21 cellular contexts compared by ENCODE assay signal in the genomic region with DNA sequence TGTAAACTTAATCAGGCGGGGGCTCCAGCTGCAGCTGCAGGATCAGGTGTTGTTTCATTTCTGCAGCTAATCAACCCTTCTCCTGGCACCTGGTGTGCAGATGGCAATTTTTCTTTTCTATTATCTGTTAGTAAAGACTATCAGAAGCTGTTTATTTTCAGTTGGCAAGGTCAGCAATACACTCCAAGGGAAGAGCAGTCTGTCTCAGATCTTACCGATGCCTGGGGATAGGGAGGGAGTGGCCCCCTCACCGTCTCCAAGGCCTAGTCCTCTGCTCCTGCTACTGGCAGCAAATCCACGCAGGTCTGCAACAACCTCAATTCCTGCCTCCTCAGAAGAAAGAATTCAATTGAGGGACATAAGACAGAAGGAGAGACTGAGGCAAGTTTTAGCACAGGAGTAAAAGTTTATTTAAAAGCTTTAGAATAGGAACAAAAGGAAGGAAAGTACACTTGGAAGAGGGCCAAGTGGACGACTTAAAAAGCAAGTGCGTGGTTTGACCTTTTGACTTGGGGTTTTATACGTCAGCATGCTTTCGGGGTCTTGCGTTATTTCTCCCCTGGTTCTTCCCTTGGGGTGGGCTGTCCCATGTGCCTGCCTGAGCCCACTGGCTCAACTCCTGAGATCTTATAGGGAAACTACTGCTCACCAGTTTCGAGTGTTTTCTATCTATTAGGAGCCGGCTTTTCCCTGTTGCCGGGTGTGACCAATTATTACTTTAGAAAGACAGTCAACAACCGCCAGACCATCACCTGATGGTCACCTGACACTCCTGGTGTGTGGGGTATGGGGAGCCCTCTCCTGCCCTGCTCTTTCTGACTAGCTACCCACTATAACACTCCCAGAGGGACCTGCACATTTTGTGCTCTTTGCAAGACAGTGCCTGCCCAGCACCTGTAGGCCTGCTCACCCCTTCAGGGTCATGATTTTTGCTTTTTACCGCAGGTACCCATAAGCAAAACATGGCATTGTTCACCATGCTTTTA. TPM values are rescaled to one million over a fixed set of nuclear protein-coding genes. Genes with fewer than 3 reads are reported as not detected.
DNase-seq lines count a peak whose midpoint lies in the region; ATAC-seq, FAIRE-seq and TF ChIP-seq lines count a peak whose summit lies in the region.
"Had no signal": no experiment of that assay in that cellular context is flagged by ENCODE, and none has a peak within 500 bp of the region (broad histone marks: within the 10 kb centered on the region; RNA-seq: fewer than 3 reads in every experiment).

No MANE protein-coding gene starts in this region.

- H3K56ac ChIP-seq in H1 (replicated peaks; ENCODE audit: insufficient read length, low read depth, low read length): no peak overlapping the region

- H4K8ac ChIP-seq in H1 (ENCODE audit: extremely low read depth, insufficient read depth, low read length): no peak overlapping the region

- H3K79me1 ChIP-seq in H1 (ENCODE audit: low read depth, low read length): no peaks in the 10 kb centered on the region

- no peak overlapping the region for H3K14ac ChIP-seq in H1 (ENCODE audit: insufficient read length)

- CTCF ChIA-PET in H1 (lab: Charles Lee; ENCODE audit: partially characterized antibody): interaction anchor here (0.8 to 2.1 kb wide), 7 partner anchors 8 to 201 kb away, joined by 3 to 5 read pairs (median 4); no protein-coding TSS in a partner anchor

- no peak for TF ChIP-seq RAD21 in H1 (IDR thresholded peaks at IDR 0.05 in 1 of 2, conservative IDR thresholded peaks at IDR 0.05 in 1 of 2; ENCODE audit: low read depth in 2 of 2, low read length in 2 of 2)

- H3K4me3 ChIP-seq in H1 (ENCODE audit: extremely low read depth in 1 of 4, insufficient read depth in 2 of 4, low read depth in 3 of 4, low read length in 4 of 4): no peak overlapping the region
- H3K4me3 ChIP-seq: esophagus squamous epithelium, HAP-1, left lung, right atrium auricular region had no signal

- H3K79me2 ChIP-seq in H1 (ENCODE audit: control insufficient read depth in 1 of 2, insufficient read depth in 2 of 2, low read length in 2 of 2): no peaks in the 10 kb centered on the region

- H2AFZ ChIP-seq in H1 (ENCODE audit: low read length): 0 out of 2 replicates have a peak overlapping the region, but pooled peaks have one; percentile 16

- peak; percentile 66 for DNase-seq in COLO668 (lab: John Stamatoyannopoulos, UW; ENCODE audit: unreplicated experiment)
- DNase-seq in NAMALWA (ENCODE audit: low spot score): peak; percentile 10
- DNase-seq in NCI-H524 treated with DMSO at 0.1 percent for 48 hours (lab: John Stamatoyannopoulos, UW): peak; percentile 79
- no peak for DNase-seq in H1 (ENCODE audit: low read depth in 1 of 2, low spot score in 2 of 2)
- no peak for DNase-seq in GM10266 (ENCODE audit: extremely low spot score)
- DNase-seq in head of caudate nucleus: no peak
- no peak for DNase-seq in SK-N-DZ (ENCODE audit: low spot score)
- DNase-seq: activated CD4-positive, alpha-beta T cell treated with anti-CD3 and anti-CD28 coated beads for 4 hours; anterior cingulate cortex; cortex of kidney; esophagus squamous epithelium; hippocampal formation; left lung; natural killer cell; stimulated activated CD4-positive, alpha-beta T cell treated with anti-CD3 and anti-CD28 coated beads, Interleukin-4, amount 100 ng/mL, for 24 hours; stimulated activated naive CD4-positive, alpha-beta T cell; T-helper 17 cell had no signal

- H2BK20ac ChIP-seq in H1 (ENCODE audit: low read length): no peak overlapping the region

- no peak overlapping the region for H3K18ac ChIP-seq in H1 (ENCODE audit: extremely low read depth, low read length)

- intact Hi-C loops in head of caudate nucleus (cut with DNase I): no loop called here

- no peak for ATAC-seq in HG03342 (IDR thresholded peaks at IDR 0.05; ENCODE audit: unreplicated experiment)
- ATAC-seq: left lung, natural killer cell, Panc1, T-helper 17 cell had no signal

- no peak overlapping the region for H4K5ac ChIP-seq in H1 (ENCODE audit: insufficient read length, low read depth, low read length)

- H3K9ac ChIP-seq in H1 (replicated peaks in 1 of 4; ENCODE audit: extremely low read depth in 1 of 4, low read depth in 3 of 4, low read length in 3 of 4): no peak overlapping the region

- H4K91ac ChIP-seq in H1 (replicated peaks; ENCODE audit: insufficient read length, low read length): no peak overlapping the region

- H2BK120ac ChIP-seq in H1 (replicated peaks; ENCODE audit: low read depth, low read length): no peak overlapping the region

- H3K4me1 ChIP-seq in H1 (replicated peaks in 1 of 4; ENCODE audit: control insufficient read depth in 3 of 4, insufficient read depth in 4 of 4, low read length in 3 of 4): peaks cover 0 to 6% (median 5%) of the 10 kb centered on the region in 4 experiments; a peak in 4 of 7 replicates
- H3K4me1 ChIP-seq: HAP-1 had no signal

- H4K20me1 ChIP-seq in H1 (replicated peaks in 1 of 2; ENCODE audit: control insufficient read depth in 1 of 2, insufficient read depth in 2 of 2, low read length in 2 of 2): no peaks in the 10 kb centered on the region

- H2AK5ac ChIP-seq in H1 (ENCODE audit: low read depth, low read length): no peak overlapping the region

- H2BK5ac ChIP-seq in H1 (ENCODE audit: low read depth, low read length): no peak overlapping the region

- no peak overlapping the region for H2BK12ac ChIP-seq in H1 (ENCODE audit: low read depth, low read length)

- no peak for TF ChIP-seq CTCF in H1 (IDR thresholded peaks at IDR 0.05; ENCODE audit: control extremely low read depth in 1 of 3, insufficient read depth in 1 of 3, low read depth in 1 of 3, low read length in 3 of 3)
- TF ChIP-seq CTCF in GM10266 (IDR thresholded peaks at IDR 0.05; ENCODE audit: control insufficient read depth, insufficient read depth, low read depth, missing control alignments): no peak

- WGBS in H1 (ENCODE audit: extremely low coverage in 1 of 2, insufficient coverage in 1 of 2, insufficient read length in 1 of 2, insufficient replicate concordance in 2 of 2, low coverage in 1 of 2, low lambda C conversion rate in 2 of 2, missing lambda C conversion rate in 1 of 2), 2 experiments: 86% methylated on average over 14 of the region's 14 CpGs; no CpG with 5 or more reads in 1 of the 2 experiments

- no peak overlapping the region for H3K4me2 ChIP-seq in H1 (ENCODE audit: insufficient read depth in 1 of 2, low read depth in 2 of 2, low read length in 2 of 2)

- TF ChIP-seq POLR2A in H1 (IDR thresholded peaks at IDR 0.05; ENCODE audit: control extremely low read depth in 1 of 2, low read depth in 2 of 2, low read length in 2 of 2): no peak

- no peak for FAIRE-seq in H1 (lab: Jason Lieb, UNC)

- POLR2A ChIA-PET in H1 (lab: Charles Lee; ENCODE audit: partially characterized antibody): no interaction called here

- H3K4ac ChIP-seq in H1 (replicated peaks; ENCODE audit: insufficient read length, low read depth, low read length): no peak overlapping the region

- H2BK15ac ChIP-seq in H1 (ENCODE audit: low read length): no peak overlapping the region

- H3K9me3 ChIP-seq in H1 (ENCODE audit: insufficient read depth in 2 of 2, low read depth in 1 of 2, low read length in 1 of 2): no peaks in the 10 kb centered on the region
- H3K9me3 ChIP-seq: esophagus squamous epithelium, HAP-1, left lung, right atrium auricular region had no signal

- TF ChIP-seq EP300 in H1 (IDR thresholded peaks at IDR 0.05; ENCODE audit: borderline replicate concordance in 1 of 2, low read depth in 2 of 2, low read length in 2 of 2): no peak

- H3K23me2 ChIP-seq in H1 (ENCODE audit: low read depth, low read length): no peaks in the 10 kb centered on the region

- H3K23ac ChIP-seq in H1 (ENCODE audit: insufficient read length): no peak overlapping the region

- no peak overlapping the region for H3K27ac ChIP-seq in H1 (ENCODE audit: low read depth, low read length)
- H3K27ac ChIP-seq: esophagus squamous epithelium, right atrium auricular region had no signal

- no peaks in the 10 kb centered on the region for H3K36me3 ChIP-seq in H1 (ENCODE audit: control insufficient read depth in 2 of 4, insufficient read depth in 4 of 4, low read length in 3 of 4)
- H3K36me3 ChIP-seq: esophagus squamous epithelium, HAP-1, right atrium auricular region had no signal

- H3K27me3 ChIP-seq in H1 (replicated peaks in 1 of 4; ENCODE audit: control insufficient read depth in 3 of 4, extremely low read depth in 1 of 4, insufficient read depth in 3 of 4, low read length in 3 of 4): no peaks in the 10 kb centered on the region
- H3K27me3 ChIP-seq: esophagus squamous epithelium, left lung, right atrium auricular region had no signal

RNA-seq across cellular contexts. Expression of a gene that starts 9.4 kb away (rescaled TPM):
- total RNA-seq in H1 (2021; fragmentation: NEBNext Ultra II Directional; extraction: Animal tissue kit (Norgen Biotek cat#: 25700)): not detected in 2 replicates
- not detected in 2 replicates for polyA plus RNA-seq in H1 (2011; rRNA removed)
- not detected for polyA plus RNA-seq in H1 (2011; cell fraction: cytosol; rRNA removed)
- polyA plus RNA-seq in H1 (2011; cell fraction: nucleus; rRNA removed): not detected
- not detected in 4 replicates for polyA plus RNA-seq in H1 (2012, experiment 1 of 2)
- polyA plus RNA-seq in H1 (2012, experiment 2 of 2): not detected
- not detected for polyA plus RNA-seq in H1 (2013, experiment 1 of 2)
- polyA plus RNA-seq in H1 (2013, experiment 2 of 2): not detected
- polyA minus RNA-seq in H1 (2011; rRNA and poly(A)+ RNA removed): not detected in 2 replicates
- not detected for polyA minus RNA-seq in H1 (2011; cell fraction: cytosol; rRNA and poly(A)+ RNA removed)
- polyA minus RNA-seq in H1 (2011; cell fraction: nucleus; rRNA and poly(A)+ RNA removed): not detected
- not detected in 2 replicates for polyA plus RNA-seq in SK-N-DZ (2014; cell fraction: cytosol; rRNA removed)
- polyA plus RNA-seq in SK-N-DZ (2014; cell fraction: nucleus; rRNA removed): not detected in 2 replicates

RNA-seq across cellular contexts. Expression of a gene that starts 45.7 kb away (rescaled TPM):
- total RNA-seq in H1 (2021; fragmentation: NEBNext Ultra II Directional; extraction: Animal tissue kit (Norgen Biotek cat#: 25700)): not detected in 2 replicates
- polyA plus RNA-seq in H1 (2011; rRNA removed): not detected in 2 replicates
- not detected for polyA plus RNA-seq in H1 (2011; cell fraction: cytosol; rRNA removed)
- polyA plus RNA-seq in H1 (2011; cell fraction: nucleus; rRNA removed): not detected
- polyA plus RNA-seq in H1 (2012, experiment 1 of 2): not detected in 4 replicates
- not detected for polyA plus RNA-seq in H1 (2012, experiment 2 of 2)
- not detected for polyA plus RNA-seq in H1 (2013, experiment 1 of 2)
- not detected for polyA plus RNA-seq in H1 (2013, experiment 2 of 2)
- polyA minus RNA-seq in H1 (2011; rRNA and poly(A)+ RNA removed): not detected in 2 replicates
- polyA minus RNA-seq in H1 (2011; cell fraction: cytosol; rRNA and poly(A)+ RNA removed): not detected
- not detected for polyA minus RNA-seq in H1 (2011; cell fraction: nucleus; rRNA and poly(A)+ RNA removed)
- not detected in 2 replicates for polyA plus RNA-seq in SK-N-DZ (2014; cell fraction: cytosol; rRNA removed)
- polyA plus RNA-seq in SK-N-DZ (2014; cell fraction: nucleus; rRNA removed): not detected in 2 replicates

RNA-seq across cellular contexts. Expression of a gene that starts 48.3 kb away (rescaled TPM):
- total RNA-seq in H1 (2021; fragmentation: NEBNext Ultra II Directional; extraction: Animal tissue kit (Norgen Biotek cat#: 25700)): 0.80 and 0.99 TPM in 2 replicates
- 0.23 and 0.36 TPM in 2 replicates for polyA plus RNA-seq in H1 (2011; rRNA removed)
- 0.36 TPM for polyA plus RNA-seq in H1 (2011; cell fraction: cytosol; rRNA removed)
- 0.76 TPM for polyA plus RNA-seq in H1 (2011; cell fraction: nucleus; rRNA removed)
- 0.41 to 0.60 TPM (median 0.47 TPM) in 4 replicates for polyA plus RNA-seq in H1 (2012, experiment 1 of 2)
- polyA plus RNA-seq in H1 (2012, experiment 2 of 2): 0.66 TPM
- 0.55 TPM for polyA plus RNA-seq in H1 (2013, experiment 1 of 2)
- polyA plus RNA-seq in H1 (2013, experiment 2 of 2): 0.50 TPM
- polyA minus RNA-seq in H1 (2011; rRNA and poly(A)+ RNA removed): 0.28 and 0.93 TPM in 2 replicates
- 1.7 TPM for polyA minus RNA-seq in H1 (2011; cell fraction: cytosol; rRNA and poly(A)+ RNA removed)
- not detected for polyA minus RNA-seq in H1 (2011; cell fraction: nucleus; rRNA and poly(A)+ RNA removed)
- polyA plus RNA-seq in SK-N-DZ (2014; cell fraction: cytosol; rRNA removed): not detected in 2 replicates
- not detected in 2 replicates for polyA plus RNA-seq in SK-N-DZ (2014; cell fraction: nucleus; rRNA removed)
- total RNA-seq: T-helper 17 cell had no signal

Comparison
In these comparisons a context has a peak if more than half of its experiments do, and no peak if none do; other contexts are left out.
1. DNase-seq: peak in COLO668 (single experiment), NAMALWA (single experiment) and NCI-H524 treated with DMSO at 0.1 percent for 48 hours (single experiment); none in H1 (0 of 2), GM10266 (single experiment), head of caudate nucleus (0 of 42) and SK-N-DZ (single experiment).